ENCODE assay signal across 1 cellular context in genomic region chr15:26892119-26892518, GRCh38.
TF ChIP-seq lines count a peak whose summit lies in the region.

No MANE protein-coding gene starts in this region.

TF ChIP-seq in GM23338, 12 proteins besides CTCF, POLR2A, EP300 and RAD21 (continued from another document):
- TF ChIP-seq ETS1 (IDR thresholded peaks at IDR 0.05) = no peak
- no peak for TF ChIP-seq POLR2AphosphoS5 (IDR thresholded peaks at IDR 0.05; ENCODE audit: low read depth)
- TF ChIP-seq EZH2 (IDR thresholded peaks at IDR 0.05; ENCODE audit: low read depth, unreplicated experiment) = no peak
- no peak for TF ChIP-seq ZNF462 (CRISPR knock-in tag; IDR thresholded peaks at IDR 0.05)
- TF ChIP-seq STAT1 (IDR thresholded peaks at IDR 0.05; ENCODE audit: unreplicated experiment) = no peak
TF ChIP-seq in GM23338: peak in this region for 0.
